In genomic region chr2:24611626-24612025, GRCh38 we compare ENCODE assay signal across 1 cellular context.
TF ChIP-seq lines count a peak whose summit lies in the region.

No MANE protein-coding gene starts in this region.

TF ChIP-seq in GM23338, 12 proteins besides CTCF, POLR2A, EP300 and RAD21 (continued from another document):
- TF ChIP-seq ETS1 (IDR thresholded peaks at IDR 0.05) = no peak
- no peak for TF ChIP-seq EZH2phosphoT487 (IDR thresholded peaks at IDR 0.05; ENCODE audit: unreplicated experiment)
- TF ChIP-seq JUNB (IDR thresholded peaks at IDR 0.05; ENCODE audit: unreplicated experiment) = no peak
- TF ChIP-seq ZNF114 (CRISPR knock-in tag; IDR thresholded peaks at IDR 0.05) = no peak
- TF ChIP-seq EZH2 (IDR thresholded peaks at IDR 0.05; ENCODE audit: low read depth, unreplicated experiment) = no peak
- TF ChIP-seq NANOG (IDR thresholded peaks at IDR 0.05; ENCODE audit: borderline replicate concordance) = no peak
- no peak for TF ChIP-seq ZNF462 (CRISPR knock-in tag; IDR thresholded peaks at IDR 0.05)
